Comparison of ENCODE assay signal across 10 cellular contexts in the genomic region with DNA sequence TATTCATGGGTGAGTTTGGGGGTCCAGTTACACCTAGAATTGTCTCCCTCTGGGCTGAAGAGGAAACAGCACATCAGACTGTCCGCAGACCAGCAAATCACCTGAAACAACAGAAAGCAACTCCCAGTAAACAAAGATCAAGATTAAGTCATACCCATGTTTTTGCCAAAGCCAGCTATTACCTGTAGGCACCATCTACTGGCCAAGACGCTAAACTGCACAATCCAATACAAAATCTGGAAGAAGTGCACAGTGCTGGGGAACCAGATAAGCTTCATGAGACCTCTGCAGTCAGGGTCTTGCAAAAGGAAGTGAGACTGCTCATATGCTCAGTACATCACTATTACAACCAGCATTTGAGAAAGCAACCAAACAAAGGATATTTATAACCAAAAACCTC.
DNase-seq lines count a peak whose midpoint lies in the region; ATAC-seq and TF ChIP-seq lines count a peak whose summit lies in the region.
"Had no signal": no experiment of that assay in that cellular context is flagged by ENCODE, and none has a peak within 500 bp of the region (broad histone marks: within the 10 kb centered on the region; RNA-seq: fewer than 3 reads in every experiment).

No MANE protein-coding gene starts in this region.

- H3K27ac ChIP-seq in Karpas-422 (ENCODE audit: low read length): no peak overlapping the region
- H3K27ac ChIP-seq: cardiac muscle cell had no signal

- no peaks in the 10 kb centered on the region for H3K36me3 ChIP-seq in Karpas-422 (ENCODE audit: insufficient read depth, low read length)
- H3K36me3 ChIP-seq: cardiac muscle cell had no signal

- no peaks in the 10 kb centered on the region for H4K20me1 ChIP-seq in Karpas-422 (ENCODE audit: insufficient read depth, low read depth, low read length)

- H3K9me3 ChIP-seq in Karpas-422 (ENCODE audit: low read length): peaks cover 26% of the 10 kb centered on the region

- peak; percentile 27 for TF ChIP-seq CTCF in endothelial cell (IDR thresholded peaks at IDR 0.05; ENCODE audit: unreplicated experiment)

- no peak overlapping the region for H3K4me3 ChIP-seq in Karpas-422 (ENCODE audit: low read length)
- H3K4me3 ChIP-seq: cardiac muscle cell had no signal

- no peak overlapping the region for H3K4me2 ChIP-seq in Karpas-422 (ENCODE audit: low read depth, low read length, poor library complexity, severe bottlenecking)

- no peaks in the 10 kb centered on the region for H3K9me2 ChIP-seq in Karpas-422 (replicated peaks; ENCODE audit: insufficient read depth, low read length)

- no peak overlapping the region for H3K9ac ChIP-seq in Karpas-422 (ENCODE audit: low read length)

- H3K4me1 Mint-ChIP-seq in endothelial cell (ENCODE audit: unreplicated experiment): no peaks in the 10 kb centered on the region

- no peak overlapping the region for H3K4me3 Mint-ChIP-seq in endothelial cell (ENCODE audit: unreplicated experiment)

- no peaks in the 10 kb centered on the region for H3K36me3 Mint-ChIP-seq in endothelial cell (ENCODE audit: low read depth, unreplicated experiment)

- no peak overlapping the region for H2AFZ ChIP-seq in Karpas-422 (ENCODE audit: low read length)

- no peaks in the 10 kb centered on the region for H3K9me3 Mint-ChIP-seq in endothelial cell (ENCODE audit: unreplicated experiment)

- H3K79me2 ChIP-seq in Karpas-422 (ENCODE audit: low read length): no peaks in the 10 kb centered on the region

- peak; percentile 4 for DNase-seq in Caki2 (ENCODE audit: low read depth)
- peak; percentile 46 for DNase-seq in Karpas-422
- peak; percentile 3 for DNase-seq in endothelial cell (ENCODE audit: low spot score)
- DNase-seq in NCI-H2107 (lab: John Stamatoyannopoulos, UW): no peak
- no peak for DNase-seq in stimulated activated CD4-positive, alpha-beta T cell treated with anti-CD3 and anti-CD28 coated beads, Interleukin-4, amount 100 ng/mL, for 1 hour
- DNase-seq in NOMO-1 treated with DMSO at 0.1 percent for 48 hours (lab: John Stamatoyannopoulos, UW; ENCODE audit: unreplicated experiment): no peak
- DNase-seq in NCI-H1105 (lab: John Stamatoyannopoulos, UW): no peak
- DNase-seq: NCI-H1694 had no signal

- peak; percentile 77 for ATAC-seq in GM18909 (IDR thresholded peaks at IDR 0.05; ENCODE audit: poor library complexity, unreplicated experiment)

- in situ Hi-C loops in Caki2 (cut with HindIII; ENCODE audit: low pct_unique_long_range_greater_than_20kb, low sequenced_read_pairs): no loop called here

- no peaks in the 10 kb centered on the region for H3K4me1 ChIP-seq in Karpas-422 (ENCODE audit: low read length)

- H3K27ac Mint-ChIP-seq in endothelial cell (ENCODE audit: unreplicated experiment): no peak overlapping the region

- no peaks in the 10 kb centered on the region for H3K27me3 ChIP-seq in Karpas-422 (ENCODE audit: low read length)
- H3K27me3 ChIP-seq: cardiac muscle cell had no signal

- no peaks in the 10 kb centered on the region for H3K27me3 Mint-ChIP-seq in endothelial cell (ENCODE audit: unreplicated experiment)

Comparison
In these comparisons a context has a peak if more than half of its experiments do, and no peak if none do; other contexts are left out.
1. DNase-seq: peak in Caki2 (single experiment), Karpas-422 (single experiment) and endothelial cell (single experiment); none in NCI-H2107 (single experiment), stimulated activated CD4-positive, alpha-beta T cell treated with anti-CD3 and anti-CD28 coated beads, Interleukin-4, amount 100 ng/mL, for 1 hour (single experiment), NOMO-1 treated with DMSO at 0.1 percent for 48 hours (single experiment) and NCI-H1105 (single experiment).